ENCODE assay signal across 23 cellular contexts in the genomic region with DNA sequence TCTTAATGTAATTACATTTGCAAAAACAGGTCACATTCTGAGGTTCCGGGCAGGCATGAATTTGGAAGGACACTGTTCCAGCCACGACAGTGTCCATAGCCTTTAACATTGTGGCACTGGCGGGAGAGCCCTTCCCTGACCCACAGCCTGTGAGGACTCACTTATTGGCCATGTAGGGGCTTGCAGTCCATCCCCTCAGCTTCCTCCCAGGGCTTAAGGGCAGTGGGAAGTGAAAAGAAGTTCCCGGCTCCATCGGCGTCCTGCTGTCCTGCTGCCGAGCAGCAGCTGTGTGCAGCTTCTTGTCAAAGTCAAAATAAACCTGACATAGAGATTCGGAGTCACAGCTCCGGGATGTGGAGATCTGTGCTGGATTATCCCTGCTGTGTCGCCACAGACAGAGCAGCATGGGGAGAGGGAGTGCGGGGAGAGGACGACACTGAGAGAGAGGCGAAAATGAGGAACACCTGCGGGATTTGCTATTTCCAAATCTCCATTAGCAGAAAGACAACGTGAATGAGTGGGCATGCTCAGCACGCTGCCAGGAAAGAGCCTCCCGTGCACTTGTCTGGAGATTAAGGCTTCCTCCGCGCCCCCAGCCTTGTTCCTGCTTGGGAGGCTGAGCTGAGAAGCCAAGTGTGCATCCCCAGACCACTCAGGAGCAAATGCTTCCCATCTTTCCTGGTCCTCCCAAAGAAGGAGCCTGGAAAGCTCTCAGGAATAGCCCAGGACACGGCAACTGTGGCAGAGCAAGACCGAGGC.
DNase-seq lines count a peak whose midpoint lies in the region; ATAC-seq and TF ChIP-seq lines count a peak whose summit lies in the region.
"Had no signal": no experiment of that assay in that cellular context is flagged by ENCODE, and none has a peak within 500 bp of the region (broad histone marks: within the 10 kb centered on the region; RNA-seq: fewer than 3 reads in every experiment).

No MANE protein-coding gene starts in this region.

- H3K4me1 Mint-ChIP-seq in endodermal cell (peaks cover 15% of the 10 kb centered on the region), nephron (peaks cover 34% of the 10 kb centered on the region)
- H3K4me1 Mint-ChIP-seq: activated B cell treated with CpG ODN at 0.5 μM for 24 hours had no signal

- H3K4me3 ChIP-seq in endodermal cell (ENCODE audit: low read length) (no peak overlapping the region), HAP-1 (no peak overlapping the region)
- H3K4me3 ChIP-seq: breast epithelium, vagina had no signal

- H3K4me1 ChIP-seq in endodermal cell (ENCODE audit: control insufficient read depth, insufficient read depth, low read length) (peaks cover 3% of the 10 kb centered on the region), HAP-1 (no peaks in the 10 kb centered on the region)
- H3K4me1 ChIP-seq: breast epithelium, vagina had no signal

- H3K9me3 ChIP-seq in endodermal cell (ENCODE audit: control insufficient read depth, low read length) = no peaks in the 10 kb centered on the region
- H3K9me3 ChIP-seq in HAP-1 = no peaks in the 10 kb centered on the region
- H3K9me3 ChIP-seq: adrenal gland, breast epithelium, vagina had no signal

- DNase-seq in left cardiac atrium = no peak
- no peak for DNase-seq in Right ventricle myocardium inferior (ENCODE audit: missing footprints)
- DNase-seq in endodermal cell = no peak
- DNase-seq in NCI-H345 (lab: John Stamatoyannopoulos, UW) = no peak
- no peak for DNase-seq in AG20443 (ENCODE audit: low spot score)
- no peak for DNase-seq in HAP-1 (ENCODE audit: low spot score in 2 of 2)
- DNase-seq: activated B cell treated with CpG ODN at 0.5 μM for 24 hours; activated CD4-positive, alpha-beta memory T cell treated with anti-CD3 and anti-CD28 coated beads for 36 hours; activated gamma-delta T cell treated with Interleukin-2 at 50 U/mL for 16 hours; activated T-cell treated with anti-CD3 and anti-CD28 coated beads for 4 hours; CD4-positive, alpha-beta T cell; GF-D8; mesenchymal stem cell; MM.1S; NCI-H146 had no signal

- H3K27me3 Mint-ChIP-seq in endodermal cell (ENCODE audit: insufficient read depth) (peaks cover 27% of the 10 kb centered on the region), nephron (ENCODE audit: low read depth) (peaks cover 33% of the 10 kb centered on the region)

- ATAC-seq in left cardiac atrium (peak; percentile 27 to 63), Right ventricle myocardium inferior (no peak), HG03342 (IDR thresholded peaks at IDR 0.05; ENCODE audit: unreplicated experiment) (no peak)
- ATAC-seq: SK-N-SH treated with all-trans-retinoic acid at 6 μM for 48 hours had no signal

- in situ Hi-C loops in HAP-1 (cut with MboI; ENCODE audit: low sequenced_read_pairs) = no loop called here

- H3K36me3 ChIP-seq in endodermal cell (ENCODE audit: control insufficient read depth, insufficient read depth, low read length) = no peaks in the 10 kb centered on the region
- H3K36me3 ChIP-seq in HAP-1 (replicated peaks) = no peaks in the 10 kb centered on the region
- H3K36me3 ChIP-seq: adrenal gland, breast epithelium, vagina had no signal

- H3K9me3 Mint-ChIP-seq in endodermal cell (no peaks in the 10 kb centered on the region), nephron (no peaks in the 10 kb centered on the region)
- H3K9me3 Mint-ChIP-seq: activated B cell treated with CpG ODN at 0.5 μM for 24 hours; activated CD4-positive, alpha-beta memory T cell treated with anti-CD3 and anti-CD28 coated beads for 36 hours; CD4-positive, alpha-beta T cell; neural crest cell had no signal

- H3K27ac Mint-ChIP-seq in endodermal cell = no peak overlapping the region
- no peak overlapping the region for H3K27ac Mint-ChIP-seq in nephron
- H3K27ac Mint-ChIP-seq: activated B cell treated with CpG ODN at 0.5 μM for 24 hours; activated CD4-positive, alpha-beta memory T cell treated with anti-CD3 and anti-CD28 coated beads for 36 hours; CD4-positive, alpha-beta T cell had no signal

- 56 to 64% methylated on average over 14 to 21 of the region's 21 CpGs for WGBS in endodermal cell (ENCODE audit: insufficient coverage in 1 of 2, insufficient read length in 1 of 2), 2 experiments

- H3K27me3 ChIP-seq in endodermal cell (ENCODE audit: control insufficient read depth, insufficient read depth, low read length, poor library complexity, severe bottlenecking) (peaks cover 29% of the 10 kb centered on the region), HAP-1 (ENCODE audit: low read depth) (no peaks in the 10 kb centered on the region; the same call in 1 of the 2 replicates)
- H3K27me3 ChIP-seq: adrenal gland, breast epithelium, vagina had no signal

- H3K36me3 Mint-ChIP-seq in endodermal cell (ENCODE audit: low read depth) (no peaks in the 10 kb centered on the region), nephron (ENCODE audit: low read depth) (no peaks in the 10 kb centered on the region)
- H3K36me3 Mint-ChIP-seq: activated CD4-positive, alpha-beta memory T cell treated with anti-CD3 and anti-CD28 coated beads for 36 hours had no signal

- H3K4me3 Mint-ChIP-seq in endodermal cell (peak overlapping the region; percentile 11), nephron (peak overlapping the region in 2 of 3 experiments; percentile 12 to 53)
- H3K4me3 Mint-ChIP-seq: activated B cell treated with CpG ODN at 0.5 μM for 24 hours; activated CD4-positive, alpha-beta memory T cell treated with anti-CD3 and anti-CD28 coated beads for 36 hours; CD4-positive, alpha-beta T cell; neural crest cell had no signal

- H3K27ac ChIP-seq in endodermal cell (ENCODE audit: low read depth, low read length) = no peak overlapping the region
- H3K27ac ChIP-seq: breast epithelium, foreskin keratinocyte, vagina had no signal

- no peak overlapping the region for H3K9ac ChIP-seq in endodermal cell (ENCODE audit: extremely low read depth, low read length, poor library complexity, severe bottlenecking)

- intact Hi-C loops in left cardiac atrium (cut with DNase I) (no loop called here), Right ventricle myocardium inferior (cut with DNase I) (loop anchor here (5.0 kb wide), 2 partner anchors 453 to 1043 kb away; no protein-coding TSS in a partner anchor)

- TF ChIP-seq CTCF in endodermal cell (conservative IDR thresholded peaks at IDR 0.05) (no peak), nephron (IDR thresholded peaks at IDR 0.05; ENCODE audit: unreplicated experiment in 3 of 3) (no peak)

Comparison
In these comparisons a context has a peak if more than half of its experiments do, and no peak if none do; other contexts are left out.
1. ATAC-seq: peak in left cardiac atrium (2 of 2); none in Right ventricle myocardium inferior (single experiment) and HG03342 (single experiment).